10 cellular contexts compared by ENCODE assay signal in the genomic region with DNA sequence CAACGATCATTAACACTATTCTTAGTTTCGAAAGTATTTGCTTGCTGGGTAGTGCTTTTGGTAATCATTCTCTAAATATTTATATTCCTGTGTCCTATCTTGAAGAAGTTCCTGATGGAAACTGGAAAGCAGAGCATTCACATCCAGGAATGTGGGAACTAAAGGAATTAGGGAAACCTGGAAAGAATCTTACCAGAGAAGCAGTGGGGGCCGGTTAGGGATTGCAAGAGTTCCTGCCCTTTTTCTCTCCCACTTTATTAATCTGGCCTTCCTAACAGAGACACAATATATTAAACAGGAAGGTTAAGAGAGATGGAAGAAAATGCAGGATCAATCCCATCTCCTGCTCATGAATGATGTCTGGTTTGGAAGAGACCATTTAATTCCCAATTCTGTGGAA. TPM values are rescaled to one million over a fixed set of nuclear protein-coding genes. Genes with fewer than 3 reads are reported as not detected.
DNase-seq lines count a peak whose midpoint lies in the region; ATAC-seq lines count a peak whose summit lies in the region.
"Had no signal": no experiment of that assay in that cellular context is flagged by ENCODE, and none has a peak within 500 bp of the region (broad histone marks: within the 10 kb centered on the region; RNA-seq: fewer than 3 reads in every experiment).

No MANE protein-coding gene starts in this region.

- H3K4me1 Mint-ChIP-seq in central memory CD8-positive, alpha-beta T cell, result peaks cover 10% of the 10 kb centered on the region

- H3K27me3 ChIP-seq in HUES6 (ENCODE audit: control insufficient read depth, insufficient read depth, low read length) (no peaks in the 10 kb centered on the region), mucosa of stomach (ENCODE audit: control insufficient read depth, insufficient read depth, low read length) (no peaks in the 10 kb centered on the region)

- peak overlapping the region; percentile 81 for H3K27ac ChIP-seq in HUES6 (ENCODE audit: low read depth, low read length)

- peaks cover 23% of the 10 kb centered on the region for H3K27me3 Mint-ChIP-seq in central memory CD8-positive, alpha-beta T cell

- no peaks in the 10 kb centered on the region for H3K9me3 Mint-ChIP-seq in central memory CD8-positive, alpha-beta T cell

- H3K4me1 ChIP-seq in HUES6 (ENCODE audit: control insufficient read depth, insufficient read depth, low read length) (peaks cover 49% of the 10 kb centered on the region), mucosa of stomach (ENCODE audit: control insufficient read depth, insufficient read depth, low read length) (peaks cover 52% of the 10 kb centered on the region)

- H3K36me3 ChIP-seq in HUES6 (ENCODE audit: control insufficient read depth, insufficient read depth, low read length) (peaks cover 17% of the 10 kb centered on the region; the same call in 1 of the 2 replicates), mucosa of stomach (ENCODE audit: control insufficient read depth, insufficient read depth, low read length) (no peaks in the 10 kb centered on the region)
- H3K36me3 ChIP-seq: HAP-1 had no signal

- H3K4me3 Mint-ChIP-seq in central memory CD8-positive, alpha-beta T cell, result peak overlapping the region; percentile 77

- DNase-seq in ACHN (peak; percentile 16), UCSD-AML1 (lab: John Stamatoyannopoulos, UW; ENCODE audit: unreplicated experiment) (no peak), mucosa of gallbladder (ENCODE audit: low spot score) (no peak), middle frontal gyrus (ENCODE audit: extremely low spot score, low spot score) (no peak)
- DNase-seq in central memory CD8-positive, alpha-beta T cell (ENCODE audit: low spot score in 2 of 2), result no peak
- DNase-seq: activated CD4-positive, CD25-positive, alpha-beta regulatory T cell had no signal

- H3K4me3 ChIP-seq in HUES6 (ENCODE audit: low read depth, low read length) (peak overlapping the region; percentile 48), mucosa of stomach (ENCODE audit: low read length) (peak overlapping the region; percentile 35)

- H3K9ac ChIP-seq in HUES6 (ENCODE audit: low read length) (peak overlapping the region; percentile 51), mucosa of stomach (ENCODE audit: low read length) (peak overlapping the region; percentile 53)

- H3K36me3 Mint-ChIP-seq in central memory CD8-positive, alpha-beta T cell (ENCODE audit: insufficient read depth), result no peaks in the 10 kb centered on the region

- in situ Hi-C loops in ACHN (cut with HindIII; ENCODE audit: low pct_ligation_motif_present, low pct_unique_long_range_greater_than_20kb, low sequenced_read_pairs), result no loop called here

- H3K9me3 ChIP-seq in HUES6 (ENCODE audit: control insufficient read depth, insufficient read depth, low read depth, low read length), result no peaks in the 10 kb centered on the region
- no peaks in the 10 kb centered on the region for H3K9me3 ChIP-seq in mucosa of stomach (ENCODE audit: control insufficient read depth, low read length)
- H3K9me3 ChIP-seq: HAP-1 had no signal

- ATAC-seq in central memory CD8-positive, alpha-beta T cell (replicated peaks; ENCODE audit: extremely low read depth, poor library complexity, severe bottlenecking), result no peak
- no peak for ATAC-seq in GM18873 (IDR thresholded peaks at IDR 0.05; ENCODE audit: low FRiP score, unreplicated experiment)

- no peak overlapping the region for H3K27ac Mint-ChIP-seq in central memory CD8-positive, alpha-beta T cell (ENCODE audit: low read depth)

RNA-seq across cellular contexts. Expression of gene C4orf51, which starts 52.1 kb away (rescaled TPM):
- total RNA-seq in mucosa of gallbladder, result not detected
